Comparison of ENCODE assay signal across 8 cellular contexts in genomic region chr15:49620174-49620573, GRCh38. TPM values are rescaled to one million over a fixed set of nuclear protein-coding genes. Genes with fewer than 3 reads are reported as not detected.
A peak's percentile ranks its signal among the peaks of the same experiment; 100 is the strongest.
DNase-seq lines count a peak whose midpoint lies in the region; ATAC-seq and TF ChIP-seq lines count a peak whose summit lies in the region.

No MANE protein-coding gene starts in this region.

- TF ChIP-seq CTCF in WERI-Rb-1 (IDR thresholded peaks at IDR 0.05; ENCODE audit: low read depth, low read length) (no peak), fibroblast of pulmonary artery (IDR thresholded peaks at IDR 0.05; ENCODE audit: low read length, missing control alignments) (peak; percentile 5), ovary (IDR thresholded peaks at IDR 0.05) (peak in 2 of 3 donors; percentile 12 to 25)

- H3K27ac ChIP-seq in BLaER1, result peak overlapping the region; percentile 54; the same call in 1 of the 2 replicates
- peak overlapping the region; percentile 42 for H3K27ac ChIP-seq in WERI-Rb-1
- peak overlapping the region; percentile 4 to 77 for H3K27ac ChIP-seq in ovary

- H3K9me3 ChIP-seq in BLaER1, result peaks cover 26% of the 10 kb centered on the region
- H3K9me3 ChIP-seq in WERI-Rb-1 (ENCODE audit: severe bottlenecking), result no peaks in the 10 kb centered on the region
- no peaks in the 10 kb centered on the region for H3K9me3 ChIP-seq in ovary

- TF ChIP-seq EP300 in ovary (IDR thresholded peaks at IDR 0.05), result no peak

- H3K27me3 ChIP-seq in BLaER1 (no peaks in the 10 kb centered on the region), WERI-Rb-1 (ENCODE audit: insufficient read depth, low read depth, severe bottlenecking) (no peaks in the 10 kb centered on the region), ovary (no peaks in the 10 kb centered on the region)

- intact Hi-C loops in ovary (cut with DNase I), result loop anchor here in 2 of 4 donors (5.0 kb wide), 1 partner anchor 282 kb away; no protein-coding TSS in a partner anchor

- 1 to 2% (median 1%) methylated on average over 5 of the region's 5 CpGs for WGBS in ovary, 3 donors

- ATAC-seq in HG02678 (IDR thresholded peaks at IDR 0.05; ENCODE audit: unreplicated experiment) (peak; percentile 0), GM21447 (IDR thresholded peaks at IDR 0.05; ENCODE audit: unreplicated experiment) (no peak), HG03045 (IDR thresholded peaks at IDR 0.05; ENCODE audit: unreplicated experiment) (no peak)

- DNase-seq in WERI-Rb-1 (no peak), fibroblast of pulmonary artery (ENCODE audit: low read depth) (peak; percentile 90), ovary (peak in 1 of 5 donors; percentile 33)
- no peak for DNase-seq in activated effector memory CD4-positive, alpha-beta T cell treated with anti-CD3 and anti-CD28 coated beads, Interleukin-2, amount 50 U/mL, for 16 hours

- TF ChIP-seq POLR2A in ovary (IDR thresholded peaks at IDR 0.05), result no peak

- H4K20me1 ChIP-seq in BLaER1, result no peaks in the 10 kb centered on the region

- H3K4me2 ChIP-seq in BLaER1, result peak overlapping the region; percentile 66

- peak overlapping the region; percentile 90 for H3K9ac ChIP-seq in BLaER1

- H3K4me3 ChIP-seq in BLaER1, result peak overlapping the region; percentile 78
- peak overlapping the region; percentile 83 for H3K4me3 ChIP-seq in WERI-Rb-1 (ENCODE audit: low read depth, low read length)
- H3K4me3 ChIP-seq in fibroblast of pulmonary artery (replicated peaks; ENCODE audit: low read depth, low read length), result peak overlapping the region; percentile 68
- peak overlapping the region; percentile 81 for H3K4me3 ChIP-seq in ovary

- H3K4me1 ChIP-seq in BLaER1, result peaks cover 14% of the 10 kb centered on the region
- peaks cover 6% of the 10 kb centered on the region for H3K4me1 ChIP-seq in ovary (ENCODE audit: insufficient read depth)

- H3K36me3 ChIP-seq in BLaER1 (peaks cover 17% of the 10 kb centered on the region; the same call in 1 of the 2 replicates), WERI-Rb-1 (peaks cover 6% of the 10 kb centered on the region), ovary (no peaks in the 10 kb centered on the region)

RNA-seq across cellular contexts. Expression of gene FAM227B, which starts 0.4 kb away (rescaled TPM):
- 10 to 100 TPM in 5 of 7 donors, 1 to 10 TPM in 2; 7.0 to 21.8 (median 13.3) TPM for total RNA-seq in ovary
- polyA plus RNA-seq in ovary, result 1 to 10 TPM; 8.2 to 8.7 TPM

RNA-seq across cellular contexts. Expression of gene DTWD1, which starts 0.7 kb away (rescaled TPM):
- total RNA-seq in ovary, result 10 to 100 TPM; 18.5 to 55.9 (median 47.0) TPM
- 10 to 100 TPM; 33.3 to 40.1 TPM for polyA plus RNA-seq in ovary
